ENCODE assay signal across 12 cellular contexts in the genomic region with DNA sequence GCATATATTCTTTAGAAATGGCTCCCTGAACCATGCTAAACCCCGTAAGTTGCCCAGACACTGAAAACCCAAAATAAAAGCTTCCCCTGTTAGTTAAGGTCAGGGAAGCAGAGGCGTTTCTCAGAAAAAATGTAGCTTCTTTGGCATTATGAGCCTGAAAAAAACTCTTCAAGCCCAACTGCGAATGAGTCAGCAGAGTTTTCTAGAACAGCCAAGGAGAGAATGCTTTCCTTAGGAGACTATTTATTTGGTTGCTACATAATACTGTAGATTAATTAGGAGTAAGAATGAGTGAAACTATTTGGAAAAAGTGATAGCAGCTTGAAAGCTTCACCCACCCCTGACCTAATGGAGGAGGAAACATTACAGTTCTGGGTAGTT. TPM values are rescaled to one million over a fixed set of nuclear protein-coding genes. Genes with fewer than 3 reads are reported as not detected.
DNase-seq lines count a peak whose midpoint lies in the region; ATAC-seq and TF ChIP-seq lines count a peak whose summit lies in the region.
"Had no signal": no experiment of that assay in that cellular context is flagged by ENCODE, and none has a peak within 500 bp of the region (broad histone marks: within the 10 kb centered on the region; RNA-seq: fewer than 3 reads in every experiment).

No MANE protein-coding gene starts in this region.

- peak overlapping the region; percentile 23 to 54 for H3K27ac ChIP-seq in ascending aorta
- H3K27ac ChIP-seq: SK-N-MC had no signal

- no peak for TF ChIP-seq CTCF in ascending aorta (IDR thresholded peaks at IDR 0.05)

- H3K27me3 ChIP-seq in ascending aorta (no peaks in the 10 kb centered on the region), skeletal muscle satellite cell (ENCODE audit: control insufficient read depth, insufficient read depth, low read length) (no peaks in the 10 kb centered on the region)

- H3K9ac ChIP-seq in skeletal muscle satellite cell (ENCODE audit: low read depth, low read length), result peak overlapping the region; percentile 49

- intact Hi-C loops in ascending aorta (cut with DNase I), result no loop called here

- peak; percentile 93 for DNase-seq in GM04503 (ENCODE audit: low read depth)
- no peak for DNase-seq in ascending aorta (ENCODE audit: low spot score in 2 of 2)
- peak; percentile 28 for DNase-seq in glomerular visceral epithelial cell (ENCODE audit: extremely low spot score)
- DNase-seq in foreskin melanocyte, result no peak
- no peak for DNase-seq in NCI-H1694 (lab: John Stamatoyannopoulos, UW)
- no peak for DNase-seq in islet precursor cell
- DNase-seq: DND-41; naive thymus-derived CD8-positive, alpha-beta T cell had no signal

- H3K4me1 ChIP-seq in ascending aorta (no peaks in the 10 kb centered on the region), skeletal muscle satellite cell (ENCODE audit: control insufficient read depth, insufficient read depth, low read length) (peaks cover 37% of the 10 kb centered on the region)

- H3K36me3 ChIP-seq in ascending aorta (no peaks in the 10 kb centered on the region), skeletal muscle satellite cell (ENCODE audit: insufficient read depth, low read length) (no peaks in the 10 kb centered on the region)

- no peaks in the 10 kb centered on the region for H3K9me3 ChIP-seq in ascending aorta
- H3K9me3 ChIP-seq in skeletal muscle satellite cell (replicated peaks; ENCODE audit: low read length), result no peaks in the 10 kb centered on the region

- H3K4me2 ChIP-seq in skeletal muscle satellite cell (ENCODE audit: low read length), result peak overlapping the region; percentile 11

- H3K4me3 ChIP-seq in ascending aorta (no peak overlapping the region), skeletal muscle satellite cell (ENCODE audit: low read length) (no peak overlapping the region)
- H3K4me3 ChIP-seq: SK-N-MC had no signal

- ATAC-seq in HG02938 (IDR thresholded peaks at IDR 0.05; ENCODE audit: unreplicated experiment), result no peak
- ATAC-seq: naive thymus-derived CD8-positive, alpha-beta T cell had no signal

RNA-seq across cellular contexts. Expression of a gene that starts 53.9 kb away (rescaled TPM):
- not detected for total RNA-seq in ascending aorta
- total RNA-seq in skeletal muscle satellite cell (2012; rRNA removed), result not detected in 2 replicates
- total RNA-seq: naive thymus-derived CD8-positive, alpha-beta T cell; NCI-H460 had no signal

Comparison
In these comparisons a context has a peak if more than half of its experiments do, and no peak if none do; other contexts are left out.
1. DNase-seq: peak in GM04503 (single experiment) and glomerular visceral epithelial cell (single experiment); none in ascending aorta (0 of 2), foreskin melanocyte (single experiment), NCI-H1694 (single experiment) and islet precursor cell (single experiment).